Comparison of ENCODE assay signal across 18 cellular contexts in the genomic region with DNA sequence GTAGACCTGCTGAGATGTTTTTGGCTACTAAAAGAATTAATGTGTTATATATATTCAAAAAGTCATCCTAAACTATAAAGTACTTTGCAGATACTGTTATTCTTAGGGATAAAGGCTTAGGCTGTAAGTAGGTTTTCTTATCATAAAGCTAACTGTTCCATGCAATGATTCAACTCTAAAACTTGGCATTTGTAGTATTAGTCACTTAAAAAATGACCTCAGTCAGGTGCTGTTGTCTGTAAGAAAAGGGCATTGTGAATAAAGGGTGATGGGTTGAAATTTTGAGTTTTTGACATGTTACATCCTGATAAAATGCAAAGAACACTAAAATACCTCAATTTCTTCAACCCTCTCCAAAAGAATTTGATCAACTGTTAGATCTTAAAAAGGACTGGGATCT. TPM values are rescaled to one million over a fixed set of nuclear protein-coding genes. Genes with fewer than 3 reads are reported as not detected.
DNase-seq lines count a peak whose midpoint lies in the region; ATAC-seq and TF ChIP-seq lines count a peak whose summit lies in the region.
"Had no signal": no experiment of that assay in that cellular context is flagged by ENCODE, and none has a peak within 500 bp of the region (broad histone marks: within the 10 kb centered on the region; RNA-seq: fewer than 3 reads in every experiment).

No MANE protein-coding gene starts in this region.

- H3K9ac ChIP-seq in PC-3 (ENCODE audit: low read length): peak overlapping the region; percentile 5; the same call in 1 of the 2 replicates
- H3K9ac ChIP-seq: parathyroid adenoma had no signal

- H4K20me1 ChIP-seq in PC-3 (ENCODE audit: low read length) (no peaks in the 10 kb centered on the region), osteoblast (ENCODE audit: insufficient read depth, low read length) (no peaks in the 10 kb centered on the region)

- TF ChIP-seq CTCF in PC-3 (conservative IDR thresholded peaks at IDR 0.05; ENCODE audit: low read depth, low read length) (no peak), brain microvascular endothelial cell (IDR thresholded peaks at IDR 0.05; ENCODE audit: low read depth, low read length, missing control alignments) (no peak), osteoblast (IDR thresholded peaks at IDR 0.05; ENCODE audit: extremely low read depth, low read depth, low read length) (no peak)

- intact Hi-C loops in PC-3 (cut with micrococcal nuclease) (no loop called here), sciatic nerve (cut with DNase I) (no loop called here)

- peak; percentile 18 for DNase-seq in EL
- peak; percentile 75 for DNase-seq in PC-3
- DNase-seq in brain microvascular endothelial cell: no peak
- DNase-seq in osteoblast (ENCODE audit: insufficient read length, low spot score, missing footprints): peak; percentile 83
- DNase-seq in NAMALWA (ENCODE audit: low spot score): no peak
- no peak for DNase-seq in sciatic nerve (ENCODE audit: low spot score)
- DNase-seq in NK-92 treated with Interleukin-12 subunit alpha and Interleukin-12 subunit beta, amount 100 ng/mL, for 24 hours (lab: John Stamatoyannopoulos, UW): no peak
- DNase-seq: activated CD4-positive, alpha-beta T cell treated with anti-CD3 and anti-CD28 coated beads, Interleukin-2, amount 10 ng/mL, durations not matched to agents 24 days and 14 days; CD4-positive, alpha-beta T cell; DMS153; Kasumi-1; left cardiac atrium; mesendoderm; naive thymus-derived CD8-positive, alpha-beta T cell; T-cell had no signal

- H3K27me3 ChIP-seq in PC-3 (ENCODE audit: low read length) (no peaks in the 10 kb centered on the region), brain microvascular endothelial cell (replicated peaks) (no peaks in the 10 kb centered on the region), osteoblast (ENCODE audit: insufficient read depth, low read length) (no peaks in the 10 kb centered on the region)

- peaks cover 16% of the 10 kb centered on the region for H3K4me1 ChIP-seq in PC-3 (ENCODE audit: insufficient read depth, low read length)
- H3K4me1 ChIP-seq in osteoblast (ENCODE audit: insufficient read depth, low read length): peaks cover 21% of the 10 kb centered on the region
- H3K4me1 ChIP-seq: parathyroid adenoma had no signal

- peak overlapping the region; percentile 55 for H3K4me2 ChIP-seq in PC-3 (ENCODE audit: low read length)
- H3K4me2 ChIP-seq in osteoblast (ENCODE audit: insufficient read depth, low read length): peak overlapping the region; percentile 9

- POLR2A ChIA-PET in PC-3 (lab: Charles Lee; ENCODE audit: unreplicated experiment): no interaction called here

- ATAC-seq in PC-3 (peak; percentile 76), sciatic nerve (no peak)
- ATAC-seq: naive thymus-derived CD8-positive, alpha-beta T cell; stimulated activated memory B cell treated with anti-CD40 and anti-IgM and Interleukin-4, amounts not matched to agents 10 μg/mL and 1 μg/mL and 100 μg/mL, for 72 hours; T-cell had no signal

- no TSS peak for BruUV-seq in PC-3 (replicated peaks; lab: Mats Ljungman, UMichigan)

- H3K36me3 ChIP-seq in PC-3 (ENCODE audit: low read depth, low read length) (no peaks in the 10 kb centered on the region), brain microvascular endothelial cell (replicated peaks) (no peaks in the 10 kb centered on the region), osteoblast (ENCODE audit: insufficient read depth, low read length) (no peaks in the 10 kb centered on the region)

- no peaks in the 10 kb centered on the region for H3K9me2 ChIP-seq in PC-3 (replicated peaks; ENCODE audit: low read length)

- no peak overlapping the region for H3K4me3 ChIP-seq in PC-3 (ENCODE audit: low read length)
- H3K4me3 ChIP-seq in brain microvascular endothelial cell (ENCODE audit: low read depth, low read length): no peak overlapping the region
- no peak overlapping the region for H3K4me3 ChIP-seq in osteoblast (ENCODE audit: insufficient read depth, low read length)

- CTCF ChIA-PET in PC-3 (lab: Charles Lee): no interaction called here

- no peak overlapping the region for H2AFZ ChIP-seq in PC-3 (ENCODE audit: low read length)
- H2AFZ ChIP-seq in osteoblast (ENCODE audit: low read length): no peak overlapping the region

- in situ Hi-C loops in brain microvascular endothelial cell (cut with HindIII; ENCODE audit: low pct_ligation_motif_present, low sequenced_read_pairs): no loop called here

- H3F3A ChIP-seq in PC-3 (ENCODE audit: low read length, unreplicated experiment): no peaks in the 10 kb centered on the region

- H3K9me3 ChIP-seq in PC-3 (ENCODE audit: low read length): no peaks in the 10 kb centered on the region
- no peaks in the 10 kb centered on the region for H3K9me3 ChIP-seq in osteoblast (ENCODE audit: low read depth, low read length)

- H3K27ac ChIP-seq in PC-3 (ENCODE audit: low read length) (peak overlapping the region; percentile 71), brain microvascular endothelial cell (peak overlapping the region; percentile 24), osteoblast (ENCODE audit: low read depth, low read length) (peak overlapping the region; percentile 41)
- H3K27ac ChIP-seq: parathyroid adenoma had no signal

- H3K79me2 ChIP-seq in PC-3 (ENCODE audit: low read length): no peaks in the 10 kb centered on the region
- H3K79me2 ChIP-seq in osteoblast (ENCODE audit: insufficient read depth, low read length): no peaks in the 10 kb centered on the region
- H3K79me2 ChIP-seq: parathyroid adenoma had no signal

RNA-seq across cellular contexts. Expression of gene ADCY10, which starts 32.9 kb away (rescaled TPM):
- total RNA-seq in PC-3 (2014; rRNA removed) (not detected in 2 replicates), osteoblast (0.29 and 0.36 TPM in 2 replicates), sciatic nerve (0.67 TPM)
- total RNA-seq: Right ventricle myocardium inferior had no signal

RNA-seq across cellular contexts. Expression of gene DCAF6, which starts 55.4 kb away (rescaled TPM):
- total RNA-seq in PC-3 (2014; rRNA removed) (29.1 and 52.2 TPM in 2 replicates), osteoblast (91.6 and 102 TPM in 2 replicates), sciatic nerve (71.4 TPM)

RNA-seq across cellular contexts. Expression of gene MPC2, which starts 55.8 kb away (rescaled TPM):
- total RNA-seq in PC-3 (2014; rRNA removed) (56.2 and 60.8 TPM in 2 replicates), osteoblast (34.7 and 54.8 TPM in 2 replicates), sciatic nerve (30.0 TPM)

Comparison
In these comparisons a context has a peak if more than half of its experiments do, and no peak if none do; other contexts are left out.
1. DNase-seq: peak in EL (single experiment), PC-3 (single experiment) and osteoblast (single experiment); none in brain microvascular endothelial cell (single experiment), NAMALWA (single experiment), sciatic nerve (single experiment) and NK-92 treated with Interleukin-12 subunit alpha and Interleukin-12 subunit beta, amount 100 ng/mL, for 24 hours (single experiment).
2. Peak in every context shown above with its lines, with median percentiles within 50 percentile points of each other: H3K27ac ChIP-seq.